ENCODE assay signal across 12 cellular contexts in genomic region chr13:109870281-109871017, GRCh38.
DNase-seq lines count a peak whose midpoint lies in the region; ATAC-seq and TF ChIP-seq lines count a peak whose summit lies in the region.
"Had no signal": no experiment of that assay in that cellular context is flagged by ENCODE, and none has a peak within 500 bp of the region (broad histone marks: within the 10 kb centered on the region; RNA-seq: fewer than 3 reads in every experiment).

No MANE protein-coding gene starts in this region.

- H3K4me1 Mint-ChIP-seq in CD8-positive, alpha-beta T cell (ENCODE audit: low read depth) = peaks cover 4% of the 10 kb centered on the region

- peaks cover 21% of the 10 kb centered on the region for H3K27me3 Mint-ChIP-seq in CD8-positive, alpha-beta T cell (ENCODE audit: low read depth)

- H3K27ac Mint-ChIP-seq in CD8-positive, alpha-beta T cell = no peak overlapping the region
- H3K27ac Mint-ChIP-seq: activated B cell treated with CpG ODN at 0.5 μM for 24 hours had no signal

- TF ChIP-seq POLR2A in adrenal gland (IDR thresholded peaks at IDR 0.05) = no peak
- TF ChIP-seq POLR2A in gastroesophageal sphincter (IDR thresholded peaks at IDR 0.05) = no peak

- no peaks in the 10 kb centered on the region for H3K36me3 ChIP-seq in CD8-positive, alpha-beta T cell (ENCODE audit: insufficient read depth, low read length)
- no peaks in the 10 kb centered on the region for H3K36me3 ChIP-seq in adrenal gland (replicated peaks in 1 of 2)
- H3K36me3 ChIP-seq in gastroesophageal sphincter = no peaks in the 10 kb centered on the region
- H3K36me3 ChIP-seq: uterus had no signal

- TF ChIP-seq EP300 in gastroesophageal sphincter (IDR thresholded peaks at IDR 0.05) = no peak

- no peaks in the 10 kb centered on the region for H3K36me3 Mint-ChIP-seq in CD8-positive, alpha-beta T cell
- H3K36me3 Mint-ChIP-seq: naive thymus-derived CD8-positive, alpha-beta T cell had no signal

- no peak overlapping the region for H3K4me3 ChIP-seq in CD8-positive, alpha-beta T cell (ENCODE audit: low read depth, low read length)
- H3K4me3 ChIP-seq in adrenal gland (peak overlapping the region in 1 of 4 donors; percentile 46), gastroesophageal sphincter (peak overlapping the region in 1 of 2 donors; percentile 44)

- H3K27me3 ChIP-seq in CD8-positive, alpha-beta T cell (ENCODE audit: insufficient read depth, low read length) = no peaks in the 10 kb centered on the region
- H3K27me3 ChIP-seq in adrenal gland = no peaks in the 10 kb centered on the region
- no peaks in the 10 kb centered on the region for H3K27me3 ChIP-seq in gastroesophageal sphincter
- H3K27me3 ChIP-seq: uterus had no signal

- no peaks in the 10 kb centered on the region for H3K9me3 Mint-ChIP-seq in CD8-positive, alpha-beta T cell
- H3K9me3 Mint-ChIP-seq: activated B cell treated with CpG ODN at 0.5 μM for 24 hours; naive thymus-derived CD8-positive, alpha-beta T cell had no signal

- no peak for TF ChIP-seq CTCF in CD8-positive, alpha-beta T cell (IDR thresholded peaks at IDR 0.05)
- TF ChIP-seq CTCF in adrenal gland (IDR thresholded peaks at IDR 0.05) (no peak), gastroesophageal sphincter (IDR thresholded peaks at IDR 0.05) (no peak)

- CTCF ChIA-PET in CD8-positive, alpha-beta T cell (lab: Charles Lee) = no interaction called here

- peak overlapping the region; percentile 64 for H3K4me3 Mint-ChIP-seq in CD8-positive, alpha-beta T cell
- H3K4me3 Mint-ChIP-seq: activated B cell treated with CpG ODN at 0.5 μM for 24 hours had no signal

- peaks cover 6% of the 10 kb centered on the region for H3K4me1 ChIP-seq in CD8-positive, alpha-beta T cell (ENCODE audit: insufficient read depth, low read length)
- H3K4me1 ChIP-seq in adrenal gland (replicated peaks in 1 of 2) (peaks cover 37 to 44% of the 10 kb centered on the region in 2 donors), gastroesophageal sphincter (peaks cover 0 to 36% (median 0%) of the 10 kb centered on the region in 3 donors)
- H3K4me1 ChIP-seq: uterus had no signal

- no peak for ATAC-seq in CD8-positive, alpha-beta T cell
- ATAC-seq in gastroesophageal sphincter (no peak), sciatic nerve (peak; percentile 13)

- no peaks in the 10 kb centered on the region for H3K9me3 ChIP-seq in CD8-positive, alpha-beta T cell (ENCODE audit: low read length)
- H3K9me3 ChIP-seq in adrenal gland (replicated peaks in 1 of 3) (no peaks in the 10 kb centered on the region), gastroesophageal sphincter (no peaks in the 10 kb centered on the region)
- H3K9me3 ChIP-seq: uterus had no signal

- H3K27ac ChIP-seq in CD8-positive, alpha-beta T cell (ENCODE audit: low read depth, low read length) = no peak overlapping the region
- peak overlapping the region; percentile 60 to 92 (median 81) for H3K27ac ChIP-seq in adrenal gland
- peak overlapping the region; percentile 10 to 70 (median 56) for H3K27ac ChIP-seq in gastroesophageal sphincter

- POLR2A ChIA-PET in CD8-positive, alpha-beta T cell (lab: Charles Lee) = no interaction called here

- WGBS in adrenal gland, 4 donors = 70 to 77% (median 73%) methylated on average over 9 to 10 of the region's 10 CpGs
- 78 to 95% methylated on average over 4 to 8 of the region's 10 CpGs for WGBS in gastroesophageal sphincter (ENCODE audit: low coverage in 1 of 2), 2 donors

- no peak for DNase-seq in CD8-positive, alpha-beta T cell
- DNase-seq in adrenal gland = no peak
- DNase-seq in sciatic nerve (ENCODE audit: low spot score) = no peak
- no peak for DNase-seq in GDM1 (lab: John Stamatoyannopoulos, UW)
- no peak for DNase-seq in LoVo (ENCODE audit: low spot score)
- no peak for DNase-seq in iPS-NIHi7 (ENCODE audit: extremely low spot score)
- DNase-seq in activated gamma-delta T cell treated with Interleukin-2 at 50 U/mL for 16 hours = no peak
- DNase-seq: activated B cell treated with CpG ODN at 0.5 μM for 24 hours, SW 1271 had no signal

- intact Hi-C loops in CD8-positive, alpha-beta T cell (cut with DNase I, micrococcal nuclease) = no loop called here
- intact Hi-C loops in adrenal gland (cut with DNase I) (no loop called here), sciatic nerve (cut with DNase I) (no loop called here)
